16 cellular contexts compared by ENCODE assay signal in the genomic region with DNA sequence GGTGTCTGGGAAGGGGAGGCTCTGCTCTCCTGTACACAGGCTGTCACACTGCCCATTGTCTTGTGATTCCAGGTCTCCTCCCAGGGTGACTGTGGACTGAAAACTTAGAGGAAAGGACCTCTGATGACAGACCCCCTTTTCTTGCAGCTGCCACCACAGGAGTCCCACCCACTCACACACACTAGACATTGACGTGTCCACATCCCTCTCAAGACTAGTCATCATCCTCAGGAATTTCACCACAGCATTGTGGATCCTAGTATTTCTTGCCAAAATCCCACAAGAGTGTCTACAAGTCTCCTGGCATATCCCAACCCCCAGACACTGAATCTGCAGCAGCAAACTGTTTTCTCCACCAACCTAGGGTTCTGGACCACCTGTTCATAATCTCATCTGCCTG. TPM values are rescaled to one million over a fixed set of nuclear protein-coding genes. Genes with fewer than 3 reads are reported as not detected.
DNase-seq lines count a peak whose midpoint lies in the region; TF ChIP-seq lines count a peak whose summit lies in the region.
"Had no signal": no experiment of that assay in that cellular context is flagged by ENCODE, and none has a peak within 500 bp of the region (broad histone marks: within the 10 kb centered on the region; RNA-seq: fewer than 3 reads in every experiment).

No MANE protein-coding gene starts in this region.

- peaks cover 1% of the 10 kb centered on the region for H3K79me1 ChIP-seq in trophoblast cell (ENCODE audit: low read length)

- DNase-seq in ELR (ENCODE audit: low read depth) (peak; percentile 84), NCI-H226 (peak; percentile 9), fibroblast of lung (ENCODE audit: low read depth in 2 of 2) (peak; percentile 34 to 99), inferior parietal cortex (ENCODE audit: extremely low spot score) (no peak), Caco-2 (no peak), trophoblast cell (no peak)
- DNase-seq: activated CD4-positive, alpha-beta memory T cell treated with anti-CD3 and anti-CD28 coated beads for 36 hours; activated naive CD8-positive, alpha-beta T cell treated with anti-CD3 and anti-CD28 coated beads, Interleukin-2, amount 50 U/mL, for 24 hours; activated T-cell treated with anti-CD3 and anti-CD28 coated beads, Interleukin-2, amount 50 U/mL, for 72 hours; CD8-positive, alpha-beta T cell; NCI-H2107; NCI-H748 treated with DMSO at 0.1 percent for 48 hours had no signal

- no peak overlapping the region for H4K91ac ChIP-seq in trophoblast cell (ENCODE audit: low read depth, low read length)

- no peak overlapping the region for H3K4me3 ChIP-seq in fibroblast of lung (replicated peaks in 1 of 4; ENCODE audit: control extremely low read depth in 1 of 4, insufficient read depth in 1 of 4, low read depth in 3 of 4, low read length in 4 of 4)
- no peak overlapping the region for H3K4me3 ChIP-seq in skeletal muscle satellite cell (ENCODE audit: low read length)
- H3K4me3 ChIP-seq in Caco-2 (ENCODE audit: low read depth, low read length), result no peak overlapping the region
- no peak overlapping the region for H3K4me3 ChIP-seq in trophoblast cell (ENCODE audit: low read depth, low read length)
- H3K4me3 ChIP-seq: hepatocyte had no signal

- H2BK12ac ChIP-seq in trophoblast cell (ENCODE audit: low read length), result no peak overlapping the region

- H3K36me3 ChIP-seq in fibroblast of lung (ENCODE audit: control insufficient read depth, insufficient read depth, low read length) (no peaks in the 10 kb centered on the region), skeletal muscle satellite cell (ENCODE audit: insufficient read depth, low read length) (no peaks in the 10 kb centered on the region), Caco-2 (ENCODE audit: control insufficient read depth, insufficient read depth, low read length) (no peaks in the 10 kb centered on the region), trophoblast cell (ENCODE audit: control insufficient read depth in 1 of 2, insufficient read depth in 2 of 2, low read length in 2 of 2) (peaks cover 5 to 9% of the 10 kb centered on the region in 2 experiments)

- H3K14ac ChIP-seq in trophoblast cell (ENCODE audit: low read length), result no peak overlapping the region

- H3K4me1 ChIP-seq in fibroblast of lung (ENCODE audit: control insufficient read depth, extremely low read depth, insufficient read depth, low read length), result no peaks in the 10 kb centered on the region
- H3K4me1 ChIP-seq in skeletal muscle satellite cell (ENCODE audit: control insufficient read depth, insufficient read depth, low read length), result peaks cover 9% of the 10 kb centered on the region
- H3K4me1 ChIP-seq in Caco-2, result no peaks in the 10 kb centered on the region
- no peaks in the 10 kb centered on the region for H3K4me1 ChIP-seq in trophoblast cell (ENCODE audit: control insufficient read depth in 1 of 2, insufficient read depth in 2 of 2, low read length in 2 of 2)

- no peaks in the 10 kb centered on the region for H3K9me3 ChIP-seq in fibroblast of lung (ENCODE audit: control insufficient read depth, insufficient read depth, low read depth, low read length)
- H3K9me3 ChIP-seq in skeletal muscle satellite cell (replicated peaks; ENCODE audit: low read length), result no peaks in the 10 kb centered on the region
- H3K9me3 ChIP-seq in Caco-2, result no peaks in the 10 kb centered on the region
- no peaks in the 10 kb centered on the region for H3K9me3 ChIP-seq in trophoblast cell (ENCODE audit: insufficient read depth, low read depth, low read length)

- BruUV-seq in Caco-2 (replicated peaks; lab: Mats Ljungman, UMichigan), result no TSS peak

- H4K20me1 ChIP-seq in fibroblast of lung (ENCODE audit: control insufficient read depth, extremely low read depth, insufficient read depth, low read length), result no peaks in the 10 kb centered on the region

- H3K27me3 Mint-ChIP-seq in Caco-2 (ENCODE audit: insufficient read depth, unreplicated experiment), result no peaks in the 10 kb centered on the region
- H3K27me3 Mint-ChIP-seq: activated CD4-positive, alpha-beta memory T cell treated with anti-CD3 and anti-CD28 coated beads for 36 hours; activated naive CD8-positive, alpha-beta T cell treated with anti-CD3 and anti-CD28 coated beads, Interleukin-2, amount 50 U/mL, for 24 hours; IgD-negative memory B cell had no signal

- intact Hi-C loops in Caco-2 (cut with micrococcal nuclease; ENCODE audit: unreplicated experiment), result no loop called here

- no peaks in the 10 kb centered on the region for H3K27me3 ChIP-seq in fibroblast of lung (ENCODE audit: control insufficient read depth, insufficient read depth, low read length)
- no peaks in the 10 kb centered on the region for H3K27me3 ChIP-seq in skeletal muscle satellite cell (ENCODE audit: control insufficient read depth, insufficient read depth, low read length)
- no peaks in the 10 kb centered on the region for H3K27me3 ChIP-seq in Caco-2 (replicated peaks; ENCODE audit: control insufficient read depth, insufficient read depth, low read length)
- H3K27me3 ChIP-seq in trophoblast cell (ENCODE audit: insufficient read depth, low read length), result no peaks in the 10 kb centered on the region
- H3K27me3 ChIP-seq: hepatocyte had no signal

- H3K9ac ChIP-seq in fibroblast of lung (ENCODE audit: insufficient read depth, low read length) (no peak overlapping the region), skeletal muscle satellite cell (ENCODE audit: low read depth, low read length) (peak overlapping the region; percentile 31), trophoblast cell (ENCODE audit: low read length) (no peak overlapping the region)

- TF ChIP-seq CTCF in fibroblast of lung (conservative IDR thresholded peaks at IDR 0.05 in 1 of 2, IDR thresholded peaks at IDR 0.05 in 1 of 2; ENCODE audit: low read depth in 1 of 2, low read length in 2 of 2) (no peak), Caco-2 (IDR thresholded peaks at IDR 0.05; ENCODE audit: insufficient read depth in 1 of 2, low read depth in 1 of 2, low read length in 1 of 2, severe bottlenecking in 1 of 2, unreplicated experiment in 1 of 2) (no peak)

- no peak overlapping the region for H4K12ac ChIP-seq in trophoblast cell (ENCODE audit: low read depth, low read length)

- WGBS in trophoblast cell (ENCODE audit: extremely low coverage, insufficient coverage, insufficient read length), result no CpG with 5 or more reads among the region's 1 CpG

- H3K4me1 Mint-ChIP-seq in Caco-2 (ENCODE audit: low read depth, unreplicated experiment), result no peaks in the 10 kb centered on the region

- no peak overlapping the region for H3K27ac Mint-ChIP-seq in Caco-2 (ENCODE audit: unreplicated experiment)
- H3K27ac Mint-ChIP-seq: activated CD4-positive, alpha-beta memory T cell treated with anti-CD3 and anti-CD28 coated beads for 36 hours; activated naive CD8-positive, alpha-beta T cell treated with anti-CD3 and anti-CD28 coated beads, Interleukin-2, amount 50 U/mL, for 24 hours; activated T-cell treated with anti-CD3 and anti-CD28 coated beads, Interleukin-2, amount 50 U/mL, for 72 hours; CD8-positive, alpha-beta T cell; IgD-negative memory B cell had no signal

- no peak overlapping the region for H2AK5ac ChIP-seq in trophoblast cell (ENCODE audit: low read length)

- H4K8ac ChIP-seq in trophoblast cell (ENCODE audit: low read depth, low read length), result no peak overlapping the region

- no peaks in the 10 kb centered on the region for H3K36me3 Mint-ChIP-seq in Caco-2 (ENCODE audit: insufficient read depth, unreplicated experiment)

- H2AFZ ChIP-seq in fibroblast of lung (ENCODE audit: low read length) (no peak overlapping the region), trophoblast cell (ENCODE audit: insufficient read depth, low read length, poor library complexity) (no peak overlapping the region)
- H2AFZ ChIP-seq: hepatocyte had no signal

- H3K9me3 Mint-ChIP-seq in Caco-2 (ENCODE audit: unreplicated experiment), result peaks cover 11% of the 10 kb centered on the region
- H3K9me3 Mint-ChIP-seq: activated CD4-positive, alpha-beta memory T cell treated with anti-CD3 and anti-CD28 coated beads for 36 hours; CD8-positive, alpha-beta T cell had no signal

- H3K4me3 Mint-ChIP-seq in Caco-2 (ENCODE audit: unreplicated experiment), result no peak overlapping the region
- H3K4me3 Mint-ChIP-seq: activated CD4-positive, alpha-beta memory T cell treated with anti-CD3 and anti-CD28 coated beads for 36 hours; activated naive CD8-positive, alpha-beta T cell treated with anti-CD3 and anti-CD28 coated beads, Interleukin-2, amount 50 U/mL, for 24 hours; activated T-cell treated with anti-CD3 and anti-CD28 coated beads, Interleukin-2, amount 50 U/mL, for 72 hours; CD8-positive, alpha-beta T cell had no signal

- CTCF ChIA-PET in Caco-2 (lab: Charles Lee), result no interaction called here

- H3K4me2 ChIP-seq in fibroblast of lung (ENCODE audit: extremely low read depth, insufficient read depth, low read length) (no peak overlapping the region), skeletal muscle satellite cell (ENCODE audit: low read length) (no peak overlapping the region), trophoblast cell (ENCODE audit: low read length) (no peak overlapping the region)
- H3K4me2 ChIP-seq: hepatocyte had no signal

- H2BK120ac ChIP-seq in trophoblast cell (ENCODE audit: insufficient read depth, low read length, poor library complexity), result no peak overlapping the region

- H3K18ac ChIP-seq in trophoblast cell (ENCODE audit: low read length), result no peak overlapping the region

- H3K23ac ChIP-seq in trophoblast cell (ENCODE audit: low read length), result no peak overlapping the region

- H3K27ac ChIP-seq in fibroblast of lung (ENCODE audit: insufficient read depth, low read length) (no peak overlapping the region), trophoblast cell (ENCODE audit: low read depth, low read length) (no peak overlapping the region)
- H3K27ac ChIP-seq: epithelial cell of prostate, hepatocyte had no signal

- POLR2A ChIA-PET in Caco-2 (lab: Charles Lee), result no interaction called here

- no peak overlapping the region for H2BK5ac ChIP-seq in trophoblast cell (ENCODE audit: low read depth, low read length, poor library complexity)

- H3K79me2 ChIP-seq in fibroblast of lung (ENCODE audit: control insufficient read depth, insufficient read depth, low read length), result peaks cover 8% of the 10 kb centered on the region
- no peaks in the 10 kb centered on the region for H3K79me2 ChIP-seq in trophoblast cell (ENCODE audit: control insufficient read depth, insufficient read depth, low read length, poor library complexity)

- H3K4ac ChIP-seq in trophoblast cell (ENCODE audit: low read depth, low read length), result no peak overlapping the region

RNA-seq across cellular contexts. Expression of gene ZNF85, which starts 5.3 kb away (rescaled TPM):
- total RNA-seq in fibroblast of lung (1.3 and 5.9 TPM in 2 replicates), Caco-2 (2022) (not detected in 2 replicates)
- 5.1 and 7.0 TPM in 2 replicates for polyA plus RNA-seq in fibroblast of lung
- polyA plus RNA-seq in fibroblast of lung (2012), result 4.0 and 5.3 TPM in 2 replicates
- 3.0 and 13.4 TPM in 2 replicates for polyA minus RNA-seq in fibroblast of lung (ENCODE audit: low replicate concordance)
- 8.1 and 14.2 TPM in 2 replicates for total RNA-seq in skeletal muscle satellite cell (2012; rRNA removed)
- 13.5 and 13.7 TPM in 2 replicates for polyA plus RNA-seq in trophoblast cell (2013)

Comparison
In these comparisons a context has a peak if more than half of its experiments do, and no peak if none do; other contexts are left out.
1. DNase-seq: peak in ELR (single experiment), NCI-H226 (single experiment) and fibroblast of lung (2 of 2); none in inferior parietal cortex (single experiment), Caco-2 (0 of 2) and trophoblast cell (0 of 2).